ENCODE assay signal across 37 cellular contexts in the genomic region with DNA sequence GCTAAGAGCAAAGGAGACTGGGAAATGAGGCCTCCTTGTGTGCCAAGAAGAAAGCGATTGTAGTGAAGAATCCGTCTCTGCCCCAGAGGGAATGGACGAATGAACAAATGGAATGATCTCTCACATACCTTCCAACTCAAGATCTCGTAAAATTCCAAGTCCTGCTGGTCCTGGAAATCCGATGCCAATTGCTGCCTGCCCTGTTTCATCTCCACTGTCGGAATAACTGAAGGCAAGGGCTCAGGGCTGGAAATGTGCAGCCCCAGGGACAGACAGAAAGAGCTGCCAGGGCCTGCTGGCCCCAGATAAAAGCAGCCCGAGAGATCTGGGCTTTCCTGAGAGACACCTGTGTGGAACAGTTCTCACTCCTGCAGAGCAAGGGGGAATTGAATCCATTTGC.
"Had no signal": no experiment of that assay in that cellular context is flagged by ENCODE, and none has a peak within 500 bp of the region (broad histone marks: within the 10 kb centered on the region; RNA-seq: fewer than 3 reads in every experiment).

No MANE protein-coding gene starts in this region.

- H3K4me3 ChIP-seq: MG63, Peyer's patch had no signal

- H3K36me3 ChIP-seq: MG63, Peyer's patch had no signal

- H3K9me3 ChIP-seq: MG63, Peyer's patch had no signal

- DNase-seq: activated CD4-positive, alpha-beta memory T cell treated with anti-CD3 and anti-CD28 coated beads, Interleukin-2, amount 10 ng/mL, durations not matched to agents 7 days and 5 days; activated CD4-positive, alpha-beta T cell treated with anti-CD3 and anti-CD28 coated beads for 1 hour; activated CD4-positive, alpha-beta T cell treated with anti-CD3 and anti-CD28 coated beads for 48 hours; activated CD4-positive, CD25-positive, alpha-beta regulatory T cell; activated CD8-positive, alpha-beta memory T cell treated with anti-CD3 and anti-CD28 coated beads for 24 hours; activated CD8-positive, alpha-beta memory T cell treated with anti-CD3 and anti-CD28 coated beads, Interleukin-2, amount 10 ng/mL, durations not matched to agents 7 days and 5 days; activated CD8-positive, alpha-beta memory T cell treated with anti-CD3 and anti-CD28 coated beads, Interleukin-2, amount 50 U/mL, for 48 hours; activated effector memory CD4-positive, alpha-beta T cell treated with Interleukin-2 at 50 U/mL for 16 hours; activated naive CD4-positive, alpha-beta T cell treated with anti-CD3 and anti-CD28 coated beads, Interleukin-2, amount 10 ng/mL, durations not matched to agents 7 days and 5 days; activated naive CD8-positive, alpha-beta T cell treated with anti-CD3 and anti-CD28 coated beads, Interleukin-2, amount 50 U/mL, for 24 hours; activated T-cell treated with anti-CD3 and anti-CD28 coated beads, Interleukin-2, amount 50 U/mL, for 48 hours; anterior cingulate cortex; central memory CD4-positive, alpha-beta T cell; Kasumi-1; KG1; MG63; MV-4-11; NCI-H1092 treated with DMSO at 0.1 percent for 48 hours; NCI-H1417; NCI-H146; NCI-H187; NCI-H2029 treated with DMSO at 0.1 percent for 48 hours; NCI-H2107; NCI-H2171; NCI-H510A; NCI-H526; NCI-H748 treated with DMSO at 0.1 percent for 48 hours; NK-92 treated with Interleukin-12 subunit alpha and Interleukin-12 subunit beta, amount 100 ng/mL, for 24 hours; PC-3; Peyer's patch; Right ventricle myocardium superior; SW 1271; T-helper 1 cell; T-helper 2 cell; T-helper 9 cell had no signal

- H3K27ac ChIP-seq: Peyer's patch, RWPE1, VCaP had no signal

- H3K27me3 ChIP-seq: MG63, Peyer's patch had no signal

- ATAC-seq: activated CD8-positive, alpha-beta memory T cell treated with anti-CD3 and anti-CD28 coated beads, Interleukin-2, amount 10 ng/mL, durations not matched to agents 7 days and 5 days; activated naive CD8-positive, alpha-beta T cell treated with anti-CD3 and anti-CD28 coated beads, Interleukin-2, amount 50 U/mL, for 24 hours; PC-3 had no signal

- H3K4me1 ChIP-seq: Peyer's patch had no signal
